Comparison of ENCODE assay signal across 1 cellular context in the genomic region with DNA sequence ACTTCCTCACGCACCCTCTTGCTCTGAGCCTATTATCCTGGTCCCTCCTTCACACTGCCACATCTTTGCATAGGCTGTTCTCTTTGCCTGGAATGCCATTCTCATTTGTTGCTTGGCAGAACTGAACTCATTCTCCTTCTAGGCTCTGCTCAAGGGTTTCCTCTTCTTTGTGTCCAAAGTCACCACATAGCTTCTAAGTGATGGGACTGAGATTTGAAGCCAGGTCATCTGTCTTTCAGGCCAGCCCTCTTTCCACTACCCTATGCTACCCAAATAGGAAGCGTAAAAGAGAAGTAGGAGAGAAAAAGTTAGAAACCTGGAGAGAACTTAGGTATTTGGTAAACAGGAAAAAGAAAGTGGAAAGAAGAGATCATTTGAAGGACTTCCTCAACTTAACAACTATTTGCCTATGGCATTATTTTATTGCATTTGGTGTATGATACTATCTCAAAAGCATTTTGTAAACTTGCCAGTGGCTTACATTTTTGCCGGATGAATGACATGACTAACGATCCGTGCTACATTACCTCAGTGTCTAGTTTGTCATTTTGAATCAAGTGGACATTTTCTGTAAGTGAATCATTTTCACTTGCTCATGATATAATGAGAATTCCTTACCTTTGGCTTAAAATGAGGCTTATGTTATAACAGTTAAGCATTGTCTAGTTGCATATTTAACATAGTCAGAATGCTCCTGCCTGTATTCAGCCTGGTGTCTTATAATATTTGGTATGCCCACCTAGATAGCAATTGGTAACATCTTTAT.
TF ChIP-seq lines count a peak whose summit lies in the region.

No MANE protein-coding gene starts in this region.

TF ChIP-seq in GM23338, 12 proteins besides CTCF, POLR2A, EP300 and RAD21:
- TF ChIP-seq, protein P1, sequence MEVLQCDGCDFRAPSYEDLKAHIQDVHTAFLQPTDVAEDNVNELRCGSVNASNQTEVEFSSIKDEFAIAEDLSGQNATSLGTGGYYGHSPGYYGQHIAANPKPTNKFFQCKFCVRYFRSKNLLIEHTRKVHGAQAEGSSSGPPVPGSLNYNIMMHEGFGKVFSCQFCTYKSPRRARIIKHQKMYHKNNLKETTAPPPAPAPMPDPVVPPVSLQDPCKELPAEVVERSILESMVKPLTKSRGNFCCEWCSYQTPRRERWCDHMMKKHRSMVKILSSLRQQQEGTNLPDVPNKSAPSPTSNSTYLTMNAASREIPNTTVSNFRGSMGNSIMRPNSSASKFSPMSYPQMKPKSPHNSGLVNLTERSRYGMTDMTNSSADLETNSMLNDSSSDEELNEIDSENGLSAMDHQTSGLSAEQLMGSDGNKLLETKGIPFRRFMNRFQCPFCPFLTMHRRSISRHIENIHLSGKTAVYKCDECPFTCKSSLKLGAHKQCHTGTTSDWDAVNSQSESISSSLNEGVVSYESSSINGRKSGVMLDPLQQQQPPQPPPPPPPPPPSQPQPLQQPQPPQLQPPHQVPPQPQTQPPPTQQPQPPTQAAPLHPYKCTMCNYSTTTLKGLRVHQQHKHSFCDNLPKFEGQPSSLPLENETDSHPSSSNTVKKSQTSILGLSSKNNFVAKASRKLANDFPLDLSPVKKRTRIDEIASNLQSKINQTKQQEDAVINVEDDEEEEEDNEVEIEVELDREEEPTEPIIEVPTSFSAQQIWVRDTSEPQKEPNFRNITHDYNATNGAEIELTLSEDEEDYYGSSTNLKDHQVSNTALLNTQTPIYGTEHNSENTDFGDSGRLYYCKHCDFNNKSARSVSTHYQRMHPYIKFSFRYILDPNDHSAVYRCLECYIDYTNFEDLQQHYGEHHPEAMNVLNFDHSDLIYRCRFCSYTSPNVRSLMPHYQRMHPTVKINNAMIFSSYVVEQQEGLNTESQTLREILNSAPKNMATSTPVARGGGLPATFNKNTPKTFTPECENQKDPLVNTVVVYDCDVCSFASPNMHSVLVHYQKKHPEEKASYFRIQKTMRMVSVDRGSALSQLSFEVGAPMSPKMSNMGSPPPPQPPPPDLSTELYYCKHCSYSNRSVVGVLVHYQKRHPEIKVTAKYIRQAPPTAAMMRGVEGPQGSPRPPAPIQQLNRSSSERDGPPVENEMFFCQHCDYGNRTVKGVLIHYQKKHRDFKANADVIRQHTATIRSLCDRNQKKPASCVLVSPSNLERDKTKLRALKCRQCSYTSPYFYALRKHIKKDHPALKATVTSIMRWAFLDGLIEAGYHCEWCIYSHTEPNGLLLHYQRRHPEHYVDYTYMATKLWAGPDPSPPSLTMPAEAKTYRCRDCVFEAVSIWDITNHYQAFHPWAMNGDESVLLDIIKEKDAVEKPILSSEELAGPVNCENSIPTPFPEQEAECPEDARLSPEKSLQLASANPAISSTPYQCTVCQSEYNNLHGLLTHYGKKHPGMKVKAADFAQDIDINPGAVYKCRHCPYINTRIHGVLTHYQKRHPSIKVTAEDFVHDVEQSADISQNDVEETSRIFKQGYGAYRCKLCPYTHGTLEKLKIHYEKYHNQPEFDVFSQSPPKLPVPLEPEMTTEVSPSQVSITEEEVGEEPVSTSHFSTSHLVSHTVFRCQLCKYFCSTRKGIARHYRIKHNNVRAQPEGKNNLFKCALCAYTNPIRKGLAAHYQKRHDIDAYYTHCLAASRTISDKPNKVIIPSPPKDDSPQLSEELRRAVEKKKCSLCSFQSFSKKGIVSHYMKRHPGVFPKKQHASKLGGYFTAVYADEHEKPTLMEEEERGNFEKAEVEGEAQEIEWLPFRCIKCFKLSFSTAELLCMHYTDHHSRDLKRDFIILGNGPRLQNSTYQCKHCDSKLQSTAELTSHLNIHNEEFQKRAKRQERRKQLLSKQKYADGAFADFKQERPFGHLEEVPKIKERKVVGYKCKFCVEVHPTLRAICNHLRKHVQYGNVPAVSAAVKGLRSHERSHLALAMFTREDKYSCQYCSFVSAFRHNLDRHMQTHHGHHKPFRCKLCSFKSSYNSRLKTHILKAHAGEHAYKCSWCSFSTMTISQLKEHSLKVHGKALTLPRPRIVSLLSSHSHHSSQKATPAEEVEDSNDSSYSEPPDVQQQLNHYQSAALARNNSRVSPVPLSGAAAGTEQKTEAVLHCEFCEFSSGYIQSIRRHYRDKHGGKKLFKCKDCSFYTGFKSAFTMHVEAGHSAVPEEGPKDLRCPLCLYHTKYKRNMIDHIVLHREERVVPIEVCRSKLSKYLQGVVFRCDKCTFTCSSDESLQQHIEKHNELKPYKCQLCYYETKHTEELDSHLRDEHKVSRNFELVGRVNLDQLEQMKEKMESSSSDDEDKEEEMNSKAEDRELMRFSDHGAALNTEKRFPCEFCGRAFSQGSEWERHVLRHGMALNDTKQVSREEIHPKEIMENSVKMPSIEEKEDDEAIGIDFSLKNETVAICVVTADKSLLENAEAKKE (CRISPR knock-in tag; IDR thresholded peaks at IDR 0.05) = no peak
- TF ChIP-seq, protein P2, sequence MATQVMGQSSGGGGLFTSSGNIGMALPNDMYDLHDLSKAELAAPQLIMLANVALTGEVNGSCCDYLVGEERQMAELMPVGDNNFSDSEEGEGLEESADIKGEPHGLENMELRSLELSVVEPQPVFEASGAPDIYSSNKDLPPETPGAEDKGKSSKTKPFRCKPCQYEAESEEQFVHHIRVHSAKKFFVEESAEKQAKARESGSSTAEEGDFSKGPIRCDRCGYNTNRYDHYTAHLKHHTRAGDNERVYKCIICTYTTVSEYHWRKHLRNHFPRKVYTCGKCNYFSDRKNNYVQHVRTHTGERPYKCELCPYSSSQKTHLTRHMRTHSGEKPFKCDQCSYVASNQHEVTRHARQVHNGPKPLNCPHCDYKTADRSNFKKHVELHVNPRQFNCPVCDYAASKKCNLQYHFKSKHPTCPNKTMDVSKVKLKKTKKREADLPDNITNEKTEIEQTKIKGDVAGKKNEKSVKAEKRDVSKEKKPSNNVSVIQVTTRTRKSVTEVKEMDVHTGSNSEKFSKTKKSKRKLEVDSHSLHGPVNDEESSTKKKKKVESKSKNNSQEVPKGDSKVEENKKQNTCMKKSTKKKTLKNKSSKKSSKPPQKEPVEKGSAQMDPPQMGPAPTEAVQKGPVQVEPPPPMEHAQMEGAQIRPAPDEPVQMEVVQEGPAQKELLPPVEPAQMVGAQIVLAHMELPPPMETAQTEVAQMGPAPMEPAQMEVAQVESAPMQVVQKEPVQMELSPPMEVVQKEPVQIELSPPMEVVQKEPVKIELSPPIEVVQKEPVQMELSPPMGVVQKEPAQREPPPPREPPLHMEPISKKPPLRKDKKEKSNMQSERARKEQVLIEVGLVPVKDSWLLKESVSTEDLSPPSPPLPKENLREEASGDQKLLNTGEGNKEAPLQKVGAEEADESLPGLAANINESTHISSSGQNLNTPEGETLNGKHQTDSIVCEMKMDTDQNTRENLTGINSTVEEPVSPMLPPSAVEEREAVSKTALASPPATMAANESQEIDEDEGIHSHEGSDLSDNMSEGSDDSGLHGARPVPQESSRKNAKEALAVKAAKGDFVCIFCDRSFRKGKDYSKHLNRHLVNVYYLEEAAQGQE (IDR thresholded peaks at IDR 0.05; ENCODE audit: unreplicated experiment) = no peak
- TF ChIP-seq JUNB (IDR thresholded peaks at IDR 0.05; ENCODE audit: unreplicated experiment) = no peak
- no peak for TF ChIP-seq EZH2 (IDR thresholded peaks at IDR 0.05; ENCODE audit: low read depth, unreplicated experiment)
